In genomic region chr11:93783767-93784151, GRCh38 we compare ENCODE assay signal across 8 cellular contexts. TPM values are rescaled to one million over a fixed set of nuclear protein-coding genes. Genes with fewer than 3 reads are reported as not detected.
A peak's percentile ranks its signal among the peaks of the same experiment; 100 is the strongest.
DNase-seq lines count a peak whose midpoint lies in the region; ATAC-seq, FAIRE-seq and TF ChIP-seq lines count a peak whose summit lies in the region.

No MANE protein-coding gene starts in this region.

- no peak for TF ChIP-seq EP300 in suprapubic skin (IDR thresholded peaks at IDR 0.05)

- H3K27ac ChIP-seq in kidney (ENCODE audit: low read depth in 2 of 2, low read length in 2 of 2) (peak overlapping the region in 1 of 2 donors; percentile 17), suprapubic skin (peak overlapping the region; percentile 93)

- TF ChIP-seq CTCF in kidney (IDR thresholded peaks at IDR 0.05; ENCODE audit: borderline replicate concordance, extremely low read depth, insufficient read depth): no peak
- no peak for TF ChIP-seq CTCF in suprapubic skin (IDR thresholded peaks at IDR 0.05)

- under 1% methylated on average over 11 of the region's 11 CpGs for WGBS in suprapubic skin

- H3K27ac Mint-ChIP-seq in activated naive CD8-positive, alpha-beta T cell treated with anti-CD3 and anti-CD28 coated beads, Interleukin-2, amount 50 U/mL, for 24 hours: peak overlapping the region; percentile 98

- H3K9me3 ChIP-seq in kidney (ENCODE audit: control insufficient read depth in 1 of 2, low read length in 2 of 2): no peaks in the 10 kb centered on the region
- H3K9me3 ChIP-seq in suprapubic skin: no peaks in the 10 kb centered on the region

- TF ChIP-seq POLR2A in suprapubic skin (IDR thresholded peaks at IDR 0.05): no peak

- ATAC-seq in Right ventricle myocardium inferior: peak; percentile 43
- peak; percentile 47 for ATAC-seq in HG03342 (IDR thresholded peaks at IDR 0.05; ENCODE audit: unreplicated experiment)
- peak; percentile 49 for ATAC-seq in activated naive CD8-positive, alpha-beta T cell treated with anti-CD3 and anti-CD28 coated beads, Interleukin-2, amount 50 U/mL, for 24 hours

- H3K4me3 ChIP-seq in kidney (ENCODE audit: low read length in 2 of 2) (peak overlapping the region; percentile 70 to 99), suprapubic skin (peak overlapping the region; percentile 78)

- H3K4me1 ChIP-seq in kidney (ENCODE audit: control insufficient read depth in 1 of 2, insufficient read depth in 1 of 2, low read depth in 1 of 2, low read length in 2 of 2) (peaks cover 3 to 8% of the 10 kb centered on the region in 2 donors), suprapubic skin (peaks cover 29% of the 10 kb centered on the region)

- H3K27me3 Mint-ChIP-seq in activated naive CD8-positive, alpha-beta T cell treated with anti-CD3 and anti-CD28 coated beads, Interleukin-2, amount 50 U/mL, for 24 hours: no peaks in the 10 kb centered on the region

- no peaks in the 10 kb centered on the region for H3K27me3 ChIP-seq in suprapubic skin

- H3K36me3 ChIP-seq in kidney (ENCODE audit: control insufficient read depth in 1 of 2, insufficient read depth in 2 of 2, low read length in 2 of 2) (peaks cover 0 to 1% of the 10 kb centered on the region in 2 donors), suprapubic skin (peaks cover 5% of the 10 kb centered on the region)

- H3K9ac ChIP-seq in kidney (ENCODE audit: low read length in 2 of 2): peak overlapping the region; percentile 49 to 98

- H3K4me1 Mint-ChIP-seq in activated naive CD8-positive, alpha-beta T cell treated with anti-CD3 and anti-CD28 coated beads, Interleukin-2, amount 50 U/mL, for 24 hours: peaks cover 43% of the 10 kb centered on the region

- no peak for FAIRE-seq in kidney (lab: Jason Lieb, UNC)

- DNase-seq in Right ventricle myocardium inferior (ENCODE audit: missing footprints) (no peak), cardiac septum (ENCODE audit: low spot score) (no peak), kidney (no peak), suprapubic skin (ENCODE audit: low spot score in 2 of 2) (no peak), NCI-H2081 (lab: John Stamatoyannopoulos, UW) (no peak), HK-2 (ENCODE audit: unreplicated experiment) (no peak)
- DNase-seq in activated naive CD8-positive, alpha-beta T cell treated with anti-CD3 and anti-CD28 coated beads, Interleukin-2, amount 50 U/mL, for 24 hours: no peak

- peak overlapping the region; percentile 100 for H3K4me3 Mint-ChIP-seq in activated naive CD8-positive, alpha-beta T cell treated with anti-CD3 and anti-CD28 coated beads, Interleukin-2, amount 50 U/mL, for 24 hours

- intact Hi-C loops in Right ventricle myocardium inferior (cut with DNase I): loop anchor here (1.0 kb wide), 1 partner anchor 42 kb away; the partner anchor contains the start of genes C11orf54 and TAF1D
- intact Hi-C loops in cardiac septum (cut with DNase I): loop anchor here (2.0 to 10.0 kb wide), 2 partner anchors 43 to 119 kb away; partner anchors contain the start of genes C11orf54, CEP295 and TAF1D
- intact Hi-C loops in kidney (cut with DNase I): no loop called here

- peaks cover 29% of the 10 kb centered on the region for H3K36me3 Mint-ChIP-seq in activated naive CD8-positive, alpha-beta T cell treated with anti-CD3 and anti-CD28 coated beads, Interleukin-2, amount 50 U/mL, for 24 hours (ENCODE audit: low read depth)

- no peaks in the 10 kb centered on the region for H3K9me3 Mint-ChIP-seq in activated naive CD8-positive, alpha-beta T cell treated with anti-CD3 and anti-CD28 coated beads, Interleukin-2, amount 50 U/mL, for 24 hours

RNA-seq across cellular contexts. Expression of gene MED17, which starts 0.3 kb away (rescaled TPM):
- total RNA-seq in Right ventricle myocardium inferior: 15.9 TPM
- 24.3 TPM for total RNA-seq in cardiac septum
- 35.4 TPM for total RNA-seq in kidney
- 11.7 TPM for polyA plus RNA-seq in kidney (ENCODE audit: insufficient read depth, low read depth, low replicate concordance)
- 10 to 100 TPM; 20.3 to 32.2 (median 29.2) TPM for total RNA-seq in suprapubic skin

RNA-seq across cellular contexts. Expression of gene C11orf54, which starts 42.3 kb away (rescaled TPM):
- total RNA-seq in Right ventricle myocardium inferior: 30.2 TPM
- 19.9 TPM for total RNA-seq in cardiac septum
- 101 TPM for total RNA-seq in kidney
- 211 TPM for polyA plus RNA-seq in kidney (ENCODE audit: insufficient read depth, low read depth, low replicate concordance)
- 10 to 100 TPM; 19.4 to 62.1 (median 26.5) TPM for total RNA-seq in suprapubic skin

RNA-seq across cellular contexts. Expression of gene TAF1D, which starts 42.5 kb away (rescaled TPM):
- 32.4 TPM for total RNA-seq in Right ventricle myocardium inferior
- 41.1 TPM for total RNA-seq in cardiac septum
- 110 TPM for total RNA-seq in kidney
- polyA plus RNA-seq in kidney (ENCODE audit: insufficient read depth, low read depth, low replicate concordance): 64.3 TPM
- total RNA-seq in suprapubic skin: 100 to 1,000 TPM in 1 of 4 donors, 10 to 100 TPM in 3; 53.5 to 142 (median 81.1) TPM
